In genomic region chr3:52845157-52845556, GRCh38 we compare ENCODE assay signal across 1 cellular context.
TF ChIP-seq lines count a peak whose summit lies in the region.

No MANE protein-coding gene starts in this region.

TF ChIP-seq in H1, 55 proteins besides CTCF, POLR2A, EP300 and RAD21:
- TF ChIP-seq CHD7 (IDR thresholded peaks at IDR 0.05; ENCODE audit: insufficient replicate concordance, low read length) (no peak), GABPA (IDR thresholded peaks at IDR 0.05; ENCODE audit: borderline replicate concordance, insufficient read depth, low read length) (no peak), YY1 (IDR thresholded peaks at IDR 0.05; ENCODE audit: low read depth, low read length) (no peak), KDM5A (IDR thresholded peaks at IDR 0.05; ENCODE audit: low read length) (no peak), EGR1 (IDR thresholded peaks at IDR 0.05; ENCODE audit: borderline replicate concordance, low read depth, low read length) (no peak), RNF2 (IDR thresholded peaks at IDR 0.05; ENCODE audit: borderline replicate concordance, low read depth, low read length, missing control alignments, poor library complexity, severe bottlenecking) (no peak), CREB1 (IDR thresholded peaks at IDR 0.05) (no peak), ATF2 (IDR thresholded peaks at IDR 0.05; ENCODE audit: low read length) (no peak), CTBP2 (IDR thresholded peaks at IDR 0.05; ENCODE audit: borderline replicate concordance, insufficient read depth, insufficient read length, low read length) (no peak), KDM1A (IDR thresholded peaks at IDR 0.05; ENCODE audit: borderline replicate concordance, low read length) (no peak)
TF ChIP-seq in H1: peak in this region for 0.
